In the genomic region with DNA sequence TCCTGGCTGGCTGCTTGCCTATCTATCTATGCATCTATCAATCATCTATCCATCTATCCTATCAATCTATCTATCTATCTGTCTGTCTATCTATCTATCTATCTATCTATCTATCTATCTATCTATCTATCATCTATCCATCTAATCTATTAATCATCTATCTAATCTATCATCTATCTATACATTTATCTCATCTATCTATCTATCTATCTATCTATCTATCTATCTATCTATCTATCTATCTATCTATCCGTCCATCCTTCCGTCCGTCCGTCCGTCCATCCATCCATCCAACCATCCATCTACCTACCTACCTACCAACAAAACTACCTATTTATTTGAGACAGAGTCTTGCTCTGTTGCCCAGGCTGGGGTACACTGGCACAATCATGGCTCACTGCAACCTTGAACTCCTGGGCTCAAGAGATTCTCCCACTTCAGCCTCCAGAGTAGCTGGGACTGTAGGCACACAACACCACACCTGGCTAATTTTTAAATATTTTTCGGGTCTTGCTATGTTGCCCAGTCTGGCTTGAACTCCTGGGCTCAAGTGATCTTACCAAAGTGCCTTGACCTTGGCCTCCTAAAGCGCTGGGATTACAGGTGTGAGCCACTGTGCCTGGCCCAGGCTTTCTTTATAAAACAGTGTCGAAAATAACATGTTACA, we compare ENCODE assay signal across 4 cellular contexts.
TF ChIP-seq lines count a peak whose summit lies in the region.

No MANE protein-coding gene starts in this region.

TF ChIP-seq in HepG2, 621 proteins besides CTCF, POLR2A, EP300 and RAD21:
- no peak for TF ChIP-seq THAP11 (CRISPR knock-in tag; IDR thresholded peaks at IDR 0.05)
- TF ChIP-seq ZNF607 (CRISPR knock-in tag; IDR thresholded peaks at IDR 0.05; ENCODE audit: borderline replicate concordance): no peak
- no peak for TF ChIP-seq NFE2L1 (CRISPR knock-in tag; IDR thresholded peaks at IDR 0.05; ENCODE audit: borderline replicate concordance)
- peak; percentile 57; the same call in 1 of the 2 replicates for TF ChIP-seq ZNF121 (CRISPR knock-in tag; IDR thresholded peaks at IDR 0.05)
- TF ChIP-seq NCOA1 (CRISPR knock-in tag; IDR thresholded peaks at IDR 0.05): no peak

TF ChIP-seq in HEK293, 187 proteins besides CTCF, POLR2A, EP300 and RAD21:
- TF ChIP-seq, protein P1, sequence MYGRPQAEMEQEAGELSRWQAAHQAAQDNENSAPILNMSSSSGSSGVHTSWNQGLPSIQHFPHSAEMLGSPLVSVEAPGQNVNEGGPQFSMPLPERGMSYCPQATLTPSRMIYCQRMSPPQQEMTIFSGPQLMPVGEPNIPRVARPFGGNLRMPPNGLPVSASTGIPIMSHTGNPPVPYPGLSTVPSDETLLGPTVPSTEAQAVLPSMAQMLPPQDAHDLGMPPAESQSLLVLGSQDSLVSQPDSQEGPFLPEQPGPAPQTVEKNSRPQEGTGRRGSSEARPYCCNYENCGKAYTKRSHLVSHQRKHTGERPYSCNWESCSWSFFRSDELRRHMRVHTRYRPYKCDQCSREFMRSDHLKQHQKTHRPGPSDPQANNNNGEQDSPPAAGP (tag by site-specific recombination; IDR thresholded peaks at IDR 0.05): no peak
- no peak for TF ChIP-seq YY2 (tag by site-specific recombination; IDR thresholded peaks at IDR 0.05)
- TF ChIP-seq SP2 (tag by site-specific recombination; IDR thresholded peaks at IDR 0.05): no peak
- TF ChIP-seq ZFP69B (tag by site-specific recombination; IDR thresholded peaks at IDR 0.05): no peak
- TF ChIP-seq ZNF555 (tag by site-specific recombination; conservative IDR thresholded peaks at IDR 0.05): no peak
- TF ChIP-seq OVOL3 (tag by site-specific recombination; IDR thresholded peaks at IDR 0.05): no peak
- peak; percentile 40; the same call in 1 of the 2 replicates for TF ChIP-seq ZBTB17 (tag by site-specific recombination; IDR thresholded peaks at IDR 0.05)
- TF ChIP-seq ZNF132 (tag by site-specific recombination; IDR thresholded peaks at IDR 0.05; ENCODE audit: borderline replicate concordance): no peak
- no peak for TF ChIP-seq ZNF10 (tag by site-specific recombination; IDR thresholded peaks at IDR 0.05)
- TF ChIP-seq ZNF121 (tag by site-specific recombination; IDR thresholded peaks at IDR 0.05): peak; percentile 88
- TF ChIP-seq ZNF366 (tag by site-specific recombination; conservative IDR thresholded peaks at IDR 0.05): peak; percentile 72

TF ChIP-seq in K562, 482 proteins besides CTCF, POLR2A, EP300 and RAD21:
- TF ChIP-seq, protein P2, sequence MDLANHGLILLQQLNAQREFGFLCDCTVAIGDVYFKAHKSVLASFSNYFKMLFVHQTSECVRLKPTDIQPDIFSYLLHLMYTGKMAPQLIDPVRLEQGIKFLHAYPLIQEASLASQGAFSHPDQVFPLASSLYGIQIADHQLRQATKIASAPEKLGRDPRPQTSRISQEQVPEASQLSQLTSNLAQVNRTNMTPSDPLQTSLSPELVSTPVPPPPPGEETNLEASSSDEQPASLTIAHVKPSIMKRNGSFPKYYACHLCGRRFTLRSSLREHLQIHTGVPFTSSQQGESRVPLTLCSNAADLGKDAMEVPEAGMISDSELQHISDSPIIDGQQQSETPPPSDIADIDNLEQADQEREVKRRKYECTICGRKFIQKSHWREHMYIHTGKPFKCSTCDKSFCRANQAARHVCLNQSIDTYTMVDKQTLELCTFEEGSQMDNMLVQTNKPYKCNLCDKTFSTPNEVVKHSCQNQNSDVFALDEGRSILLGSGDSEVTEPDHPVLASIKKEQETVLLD (IDR thresholded peaks at IDR 0.05): peak; percentile 87
- TF ChIP-seq ETS2 (tag; IDR thresholded peaks at IDR 0.05; ENCODE audit: borderline replicate concordance, poor library complexity, severe bottlenecking) (no peak), MAFK (IDR thresholded peaks at IDR 0.05; ENCODE audit: low read length) (no peak), TBP (optimal IDR thresholded peaks at IDR 0.05; ENCODE audit: low read depth, low read length) (no peak), MTA1 (IDR thresholded peaks at IDR 0.05; ENCODE audit: borderline replicate concordance) (peak; percentile 82), DACH1 (IDR thresholded peaks at IDR 0.05; ENCODE audit: partially characterized antibody) (peak; percentile 99), ZNF175 (CRISPR knock-in tag; IDR thresholded peaks at IDR 0.05; ENCODE audit: low read depth) (no peak), GATAD2B (IDR thresholded peaks at IDR 0.05; ENCODE audit: borderline replicate concordance) (peak; percentile 77; the same call in 1 of the 2 replicates), SMARCC2 (IDR thresholded peaks at IDR 0.05; ENCODE audit: low read depth) (no peak), RFX7 (CRISPR knock-in tag; IDR thresholded peaks at IDR 0.05) (no peak), BCOR (IDR thresholded peaks at IDR 0.05) (peak; percentile 35; the same call in 1 of the 2 replicates), GATA2 (CRISPR knock-in tag; IDR thresholded peaks at IDR 0.05) (peak; percentile 80), ZNF121 (CRISPR knock-in tag; conservative IDR thresholded peaks at IDR 0.05) (peak; percentile 54), U2AF2 (optimal IDR thresholded peaks at IDR 0.05; ENCODE audit: low read depth, low read length) (no peak), SOX6 (IDR thresholded peaks at IDR 0.05) (no peak), CTBP1 (IDR thresholded peaks at IDR 0.05; ENCODE audit: borderline replicate concordance) (no peak), SUPT5H (IDR thresholded peaks at IDR 0.05) (no peak), ZNF3 (CRISPR knock-in tag; IDR thresholded peaks at IDR 0.05) (no peak)
- TF ChIP-seq, protein P3, sequence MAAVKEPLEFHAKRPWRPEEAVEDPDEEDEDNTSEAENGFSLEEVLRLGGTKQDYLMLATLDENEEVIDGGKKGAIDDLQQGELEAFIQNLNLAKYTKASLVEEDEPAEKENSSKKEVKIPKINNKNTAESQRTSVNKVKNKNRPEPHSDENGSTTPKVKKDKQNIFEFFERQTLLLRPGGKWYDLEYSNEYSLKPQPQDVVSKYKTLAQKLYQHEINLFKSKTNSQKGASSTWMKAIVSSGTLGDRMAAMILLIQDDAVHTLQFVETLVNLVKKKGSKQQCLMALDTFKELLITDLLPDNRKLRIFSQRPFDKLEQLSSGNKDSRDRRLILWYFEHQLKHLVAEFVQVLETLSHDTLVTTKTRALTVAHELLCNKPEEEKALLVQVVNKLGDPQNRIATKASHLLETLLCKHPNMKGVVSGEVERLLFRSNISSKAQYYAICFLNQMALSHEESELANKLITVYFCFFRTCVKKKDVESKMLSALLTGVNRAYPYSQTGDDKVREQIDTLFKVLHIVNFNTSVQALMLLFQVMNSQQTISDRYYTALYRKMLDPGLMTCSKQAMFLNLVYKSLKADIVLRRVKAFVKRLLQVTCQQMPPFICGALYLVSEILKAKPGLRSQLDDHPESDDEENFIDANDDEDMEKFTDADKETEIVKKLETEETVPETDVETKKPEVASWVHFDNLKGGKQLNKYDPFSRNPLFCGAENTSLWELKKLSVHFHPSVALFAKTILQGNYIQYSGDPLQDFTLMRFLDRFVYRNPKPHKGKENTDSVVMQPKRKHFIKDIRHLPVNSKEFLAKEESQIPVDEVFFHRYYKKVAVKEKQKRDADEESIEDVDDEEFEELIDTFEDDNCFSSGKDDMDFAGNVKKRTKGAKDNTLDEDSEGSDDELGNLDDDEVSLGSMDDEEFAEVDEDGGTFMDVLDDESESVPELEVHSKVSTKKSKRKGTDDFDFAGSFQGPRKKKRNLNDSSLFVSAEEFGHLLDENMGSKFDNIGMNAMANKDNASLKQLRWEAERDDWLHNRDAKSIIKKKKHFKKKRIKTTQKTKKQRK (IDR thresholded peaks at IDR 0.05; ENCODE audit: borderline replicate concordance, low read depth, low read length): no peak

TF ChIP-seq in WTC11, 78 proteins besides CTCF, POLR2A, EP300 and RAD21:
- TF ChIP-seq OVOL2 (CRISPR knock-in tag; IDR thresholded peaks at IDR 0.05; ENCODE audit: borderline replicate concordance): no peak
